1 cellular context compared by ENCODE assay signal in the genomic region with DNA sequence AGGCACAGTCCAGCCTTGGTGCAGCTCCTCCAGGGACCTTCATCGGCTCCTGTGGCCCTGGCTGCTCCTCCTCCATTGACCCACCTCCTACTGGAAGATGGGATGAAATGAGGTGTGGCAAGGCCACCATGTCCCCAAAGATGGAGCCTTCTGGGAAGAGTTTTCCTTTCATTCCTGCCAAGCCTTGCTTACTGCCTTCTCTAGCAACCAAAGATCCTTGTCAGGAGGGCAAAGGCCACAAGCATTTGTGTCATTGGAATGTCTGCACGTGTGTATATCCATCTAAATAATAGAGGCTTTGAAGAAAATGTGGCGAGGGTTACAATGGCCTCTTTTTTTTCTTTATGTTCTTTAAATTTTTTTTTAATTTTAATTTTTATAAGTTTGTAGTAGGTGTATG.
TF ChIP-seq lines count a peak whose summit lies in the region.

No MANE protein-coding gene starts in this region.

TF ChIP-seq in HCT116, 20 proteins besides CTCF, POLR2A, EP300 and RAD21:
- TF ChIP-seq POLR2AphosphoS5 (IDR thresholded peaks at IDR 0.05; ENCODE audit: low read depth, low read length), result no peak
- TF ChIP-seq CBX3 (IDR thresholded peaks at IDR 0.05; ENCODE audit: low read depth), result no peak
- TF ChIP-seq, protein P1, sequence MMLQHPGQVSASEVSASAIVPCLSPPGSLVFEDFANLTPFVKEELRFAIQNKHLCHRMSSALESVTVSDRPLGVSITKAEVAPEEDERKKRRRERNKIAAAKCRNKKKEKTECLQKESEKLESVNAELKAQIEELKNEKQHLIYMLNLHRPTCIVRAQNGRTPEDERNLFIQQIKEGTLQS (IDR thresholded peaks at IDR 0.05), result no peak
TF ChIP-seq in HCT116: peak in this region for 0.
